ENCODE assay signal across 1 cellular context in genomic region chr14:64544607-64545312, GRCh38.
A peak's percentile ranks its signal among the peaks of the same experiment; 100 is the strongest.
TF ChIP-seq lines count a peak whose summit lies in the region.

No MANE protein-coding gene starts in this region.

TF ChIP-seq in H1, 55 proteins besides CTCF, POLR2A, EP300 and RAD21:
- TF ChIP-seq HDAC6 (IDR thresholded peaks at IDR 0.05; ENCODE audit: low read depth, low read length) = no peak
- no peak for TF ChIP-seq YY1 (IDR thresholded peaks at IDR 0.05; ENCODE audit: low read depth, low read length)
- TF ChIP-seq, protein P1, sequence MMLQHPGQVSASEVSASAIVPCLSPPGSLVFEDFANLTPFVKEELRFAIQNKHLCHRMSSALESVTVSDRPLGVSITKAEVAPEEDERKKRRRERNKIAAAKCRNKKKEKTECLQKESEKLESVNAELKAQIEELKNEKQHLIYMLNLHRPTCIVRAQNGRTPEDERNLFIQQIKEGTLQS (IDR thresholded peaks at IDR 0.05; ENCODE audit: insufficient read depth, low read depth, low read length) = no peak
- no peak for TF ChIP-seq EZH2 (IDR thresholded peaks at IDR 0.05; ENCODE audit: low read depth, low read length, severe bottlenecking)
- peak; percentile 32 for TF ChIP-seq CHD7 (IDR thresholded peaks at IDR 0.05; ENCODE audit: insufficient replicate concordance, low read length)
- TF ChIP-seq RXRA (IDR thresholded peaks at IDR 0.05; ENCODE audit: insufficient read depth, low read depth, low read length) = no peak
TF ChIP-seq in H1: peak in this region for 1.
